Comparison of ENCODE assay signal across 32 cellular contexts in genomic region chr1:14222086-14222485, GRCh38.
"Had no signal": no experiment of that assay in that cellular context is flagged by ENCODE, and none has a peak within 500 bp of the region (broad histone marks: within the 10 kb centered on the region; RNA-seq: fewer than 3 reads in every experiment).

No MANE protein-coding gene starts in this region.

- H3K4me1 ChIP-seq: esophagus muscularis mucosa, foreskin keratinocyte, gastrocnemius medialis had no signal

- H3K36me3 ChIP-seq: brain microvascular endothelial cell, esophagus muscularis mucosa, gastrocnemius medialis, heart right ventricle had no signal

- H3K27me3 ChIP-seq: brain microvascular endothelial cell, esophagus muscularis mucosa, foreskin keratinocyte, gastrocnemius medialis had no signal

- ATAC-seq: activated CD4-positive, alpha-beta T cell treated with anti-CD3 and anti-CD28 coated beads for 36 hours; activated CD8-positive, alpha-beta memory T cell treated with anti-CD3 and anti-CD28 coated beads, Interleukin-2, amount 10 ng/mL, durations not matched to agents 7 days and 5 days; activated CD8-positive, alpha-beta T cell treated with anti-CD3 and anti-CD28 coated beads, Interleukin-2, amount 10 ng/mL, durations not matched to agents 7 days and 5 days; activated naive CD4-positive, alpha-beta T cell treated with anti-CD3 and anti-CD28 coated beads, Interleukin-2, amount 50 U/mL, for 72 hours; activated T-cell treated with anti-CD3 and anti-CD28 coated beads, Interleukin-2, amount 50 U/mL, for 72 hours; effector memory CD8-positive, alpha-beta T cell; foreskin keratinocyte; gastrocnemius medialis; heart right ventricle; T-helper 17 cell had no signal

- H3K27ac ChIP-seq: brain microvascular endothelial cell, esophagus muscularis mucosa, foreskin keratinocyte, gastrocnemius medialis, heart right ventricle had no signal

- DNase-seq: activated CD4-positive, alpha-beta memory T cell treated with anti-CD3 and anti-CD28 coated beads for 36 hours; activated CD4-positive, alpha-beta T cell treated with anti-CD3 and anti-CD28 coated beads for 36 hours; activated CD4-positive, alpha-beta T cell treated with anti-CD3 and anti-CD28 coated beads, Interleukin-2, amount 10 ng/mL, durations not matched to agents 24 days and 14 days; activated CD4-positive, CD25-positive, alpha-beta regulatory T cell; activated CD4-positive, CD25-positive, alpha-beta regulatory T cell treated with anti-CD3 and anti-CD28 coated beads, Interleukin-2, amount 50 U/mL, for 72 hours; activated CD8-positive, alpha-beta memory T cell treated with anti-CD3 and anti-CD28 coated beads, Interleukin-2, amount 10 ng/mL, durations not matched to agents 7 days and 5 days; activated CD8-positive, alpha-beta memory T cell treated with anti-CD3 and anti-CD28 coated beads, Interleukin-2, amount 50 U/mL, for 4 hours; activated CD8-positive, alpha-beta T cell treated with anti-CD3 and anti-CD28 coated beads, Interleukin-2, amount 10 ng/mL, durations not matched to agents 7 days and 5 days; activated gamma-delta T cell; activated naive CD4-positive, alpha-beta T cell; activated naive CD4-positive, alpha-beta T cell treated with anti-CD3 and anti-CD28 coated beads, Interleukin-2, amount 10 ng/mL, durations not matched to agents 7 days and 5 days; activated naive CD8-positive, alpha-beta T cell treated with anti-CD3 and anti-CD28 coated beads, Interleukin-2, amount 10 ng/mL, durations not matched to agents 7 days and 5 days; activated T-cell treated with anti-CD3 and anti-CD28 coated beads, Interleukin-2, amount 50 U/mL, for 1 hour; activated T-cell treated with anti-CD3 and anti-CD28 coated beads, Interleukin-2, amount 50 U/mL, for 72 hours; amniotic stem cell; anterior cingulate cortex; brain microvascular endothelial cell; caudate nucleus; cortex of kidney; dermis blood vessel endothelial cell; effector CD4-positive, alpha-beta T cell; effector memory CD8-positive, alpha-beta T cell; erythroblast; foreskin keratinocyte; gastrocnemius medialis; glutamatergic neuron; heart right ventricle; T-helper 1 cell; T-helper 17 cell; T1000 had no signal

- H3K4me3 ChIP-seq: esophagus muscularis mucosa, gastrocnemius medialis, heart right ventricle had no signal
